ENCODE assay signal across 8 cellular contexts in genomic region chr10:125161570-125162139, GRCh38. TPM values are rescaled to one million over a fixed set of nuclear protein-coding genes. Genes with fewer than 3 reads are reported as not detected.
DNase-seq lines count a peak whose midpoint lies in the region; ATAC-seq and TF ChIP-seq lines count a peak whose summit lies in the region.

No MANE protein-coding gene starts in this region.

- no peaks in the 10 kb centered on the region for H3K27me3 ChIP-seq in HUES6 (ENCODE audit: control insufficient read depth, insufficient read depth, low read length)
- H3K27me3 ChIP-seq in duodenal mucosa (ENCODE audit: control insufficient read depth in 1 of 2, insufficient read depth in 2 of 2, low read length in 2 of 2) = no peaks in the 10 kb centered on the region
- H3K27me3 ChIP-seq in aorta (ENCODE audit: control insufficient read depth in 1 of 2, insufficient read depth in 2 of 2, low read length in 1 of 2) = no peaks in the 10 kb centered on the region

- peak overlapping the region; percentile 92 for H3K9ac ChIP-seq in HUES6 (ENCODE audit: low read length)
- peak overlapping the region; percentile 33 to 54 for H3K9ac ChIP-seq in duodenal mucosa (ENCODE audit: low read depth in 1 of 2, low read length in 2 of 2)

- peak overlapping the region; percentile 74 for H3K4me3 ChIP-seq in HUES6 (ENCODE audit: low read depth, low read length)
- peak overlapping the region; percentile 63 to 70 for H3K4me3 ChIP-seq in duodenal mucosa (ENCODE audit: low read depth in 1 of 2, low read length in 2 of 2)
- H3K4me3 ChIP-seq in mesodermal cell (ENCODE audit: extremely low read depth, insufficient read depth, low read length, poor library complexity, severe bottlenecking) = peak overlapping the region; percentile 48
- peak overlapping the region; percentile 83 to 99 for H3K4me3 ChIP-seq in aorta (ENCODE audit: low read length in 2 of 2)

- H3K36me3 ChIP-seq in HUES6 (ENCODE audit: control insufficient read depth, insufficient read depth, low read length) (no peaks in the 10 kb centered on the region; the same call in 1 of the 2 replicates), duodenal mucosa (ENCODE audit: control insufficient read depth in 1 of 2, insufficient read depth in 2 of 2, low read length in 2 of 2) (no peaks in the 10 kb centered on the region), mesodermal cell (ENCODE audit: control insufficient read depth, insufficient read depth, low read length) (no peaks in the 10 kb centered on the region), aorta (ENCODE audit: control insufficient read depth in 1 of 2, insufficient read depth in 2 of 2, low read length in 1 of 2) (no peaks in the 10 kb centered on the region)

- intact Hi-C loops in aorta (cut with DNase I) = loop anchor here in 1 of 2 donors (2.0 to 5.0 kb wide), 2 partner anchors 77 to 244 kb away; no protein-coding TSS in a partner anchor

- ATAC-seq in aorta (ENCODE audit: low FRiP score) = peak; percentile 12
- ATAC-seq in HG02852 (IDR thresholded peaks at IDR 0.05; ENCODE audit: unreplicated experiment) = no peak

- H3K27ac ChIP-seq in HUES6 (ENCODE audit: low read depth, low read length) = peak overlapping the region; percentile 93
- peak overlapping the region; percentile 66 for H3K27ac ChIP-seq in duodenal mucosa (ENCODE audit: low read depth, low read length)
- H3K27ac ChIP-seq in mesodermal cell (ENCODE audit: low read depth, low read length, severe bottlenecking) = peak overlapping the region; percentile 89
- peak overlapping the region; percentile 51 to 95 for H3K27ac ChIP-seq in aorta (ENCODE audit: low read depth in 1 of 2, low read length in 2 of 2)

- DNase-seq in AG09319 (ENCODE audit: extremely low read depth, low read depth) (no peak), aorta (peak in 1 of 2 donors; percentile 81), putamen (ENCODE audit: low spot score) (no peak), NCI-H2081 (lab: John Stamatoyannopoulos, UW) (no peak)

- TF ChIP-seq CTCF in AG09319 (IDR thresholded peaks at IDR 0.05; ENCODE audit: low read depth, low read length) = peak; percentile 59

- peaks cover 19% of the 10 kb centered on the region for H3K4me1 ChIP-seq in HUES6 (ENCODE audit: control insufficient read depth, insufficient read depth, low read length)
- peaks cover 0 to 10% of the 10 kb centered on the region in 2 donors for H3K4me1 ChIP-seq in duodenal mucosa (ENCODE audit: control insufficient read depth in 1 of 2, insufficient read depth in 2 of 2, low read length in 2 of 2)
- peaks cover 12% of the 10 kb centered on the region for H3K4me1 ChIP-seq in mesodermal cell (ENCODE audit: control insufficient read depth, insufficient read depth, low read length, poor library complexity, severe bottlenecking)
- H3K4me1 ChIP-seq in aorta (ENCODE audit: control insufficient read depth in 1 of 2, insufficient read depth in 2 of 2, low read length in 2 of 2) = peaks cover 0 to 8% of the 10 kb centered on the region in 2 donors

- H3K9me3 ChIP-seq in HUES6 (ENCODE audit: control insufficient read depth, insufficient read depth, low read depth, low read length) = no peaks in the 10 kb centered on the region
- no peaks in the 10 kb centered on the region for H3K9me3 ChIP-seq in duodenal mucosa (ENCODE audit: control insufficient read depth in 1 of 2, low read length in 2 of 2)
- H3K9me3 ChIP-seq in mesodermal cell (ENCODE audit: control insufficient read depth, low read length) = no peaks in the 10 kb centered on the region
- H3K9me3 ChIP-seq in aorta (ENCODE audit: control insufficient read depth, low read length) = no peaks in the 10 kb centered on the region

- 0 to 1% methylated on average over 27 to 36 of the region's 47 CpGs for WGBS in mesodermal cell (ENCODE audit: insufficient coverage in 2 of 2), 2 experiments
- WGBS in aorta, 2 donors = 1% methylated on average over 37 to 47 of the region's 47 CpGs

RNA-seq across cellular contexts. Expression of gene CTBP2, which starts 1.3 kb away (rescaled TPM):
- 121 TPM for polyA plus RNA-seq in mesodermal cell (2013, experiment 1 of 2)
- 108 TPM for polyA plus RNA-seq in mesodermal cell (2013, experiment 2 of 2)
- 10 to 100 TPM; 85.5 to 85.7 TPM for total RNA-seq in aorta
- 10 to 100 TPM; 32.4 to 51.9 TPM for polyA plus RNA-seq in aorta
